Comparison of ENCODE assay signal across 31 cellular contexts in genomic region chr4:158004101-158004500, GRCh38.
"Had no signal": no experiment of that assay in that cellular context is flagged by ENCODE, and none has a peak within 500 bp of the region (broad histone marks: within the 10 kb centered on the region; RNA-seq: fewer than 3 reads in every experiment).

No MANE protein-coding gene starts in this region.

- H3K9me3 ChIP-seq: adrenal gland, heart left ventricle, lower lobe of right lung, stomach, tibial artery had no signal

- H3K4me3 ChIP-seq: adrenal gland, cardiac muscle cell, coronary artery, heart left ventricle, lower lobe of right lung, stomach, tibial artery had no signal

- H3K27me3 ChIP-seq: adrenal gland, cardiac muscle cell, heart left ventricle, stomach, tibial artery had no signal

- H3K36me3 Mint-ChIP-seq: activated naive CD8-positive, alpha-beta T cell; brain; stimulated activated naive B cell treated with anti-CD40 and anti-IgM and Interleukin-4, amounts not matched to agents 10 μg/mL and 1 μg/mL and 100 μg/mL, for 72 hours had no signal

- DNase-seq: activated CD4-positive, alpha-beta T cell treated with anti-CD3 and anti-CD28 coated beads for 48 hours; activated CD4-positive, alpha-beta T cell treated with anti-CD3 and anti-CD28 coated beads, Interleukin-2, amount 50 U/mL, for 48 hours; activated CD8-positive, alpha-beta memory T cell treated with anti-CD3 and anti-CD28 coated beads for 24 hours; activated effector memory CD4-positive, alpha-beta T cell treated with Interleukin-2 at 50 U/mL for 16 hours; activated naive CD4-positive, alpha-beta T cell treated with Interleukin-2 at 50 U/mL for 16 hours; adrenal gland; aorta; effector memory CD8-positive, alpha-beta T cell; foreskin fibroblast; heart left ventricle; kidney glomerular epithelial cell; lower lobe of right lung; mesenchymal stem cell; nephron progenitor cell; stimulated activated CD4-positive, alpha-beta T cell treated with anti-CD3 and anti-CD28 coated beads, Interleukin-15, amount 100 ng/mL, for 24 hours; stimulated activated CD4-positive, alpha-beta T cell treated with anti-CD3 and anti-CD28 coated beads, Interleukin-2, amount 100 ng/mL, for 24 hours; stimulated activated naive B cell treated with anti-CD40 and anti-IgM and Interleukin-4, amounts not matched to agents 10 μg/mL and 1 μg/mL and 100 μg/mL, for 72 hours; stomach; SW 1271; T-helper 9 cell; tibial artery had no signal

- H3K4me3 Mint-ChIP-seq: activated naive CD8-positive, alpha-beta T cell; brain; effector memory CD8-positive, alpha-beta T cell; nephron progenitor cell; stimulated activated naive B cell treated with anti-CD40 and anti-IgM and Interleukin-4, amounts not matched to agents 10 μg/mL and 1 μg/mL and 100 μg/mL, for 72 hours; T-helper 1 cell treated with Interleukin-12 subunit alpha and Interleukin-12 subunit beta and Interleukin-4 antibody, amounts not matched to agents 30 μg/mL and 1 μg/mL, for 36 hours had no signal

- H3K9me3 Mint-ChIP-seq: brain; nephron progenitor cell; stimulated activated naive B cell treated with anti-CD40 and anti-IgM and Interleukin-4, amounts not matched to agents 10 μg/mL and 1 μg/mL and 100 μg/mL, for 72 hours; T-helper 1 cell treated with Interleukin-12 subunit alpha and Interleukin-12 subunit beta and Interleukin-4 antibody, amounts not matched to agents 30 μg/mL and 1 μg/mL, for 36 hours had no signal

- ATAC-seq: activated CD4-positive, CD25-positive, alpha-beta regulatory T cell treated with anti-CD3 and anti-CD28 coated beads, Interleukin-2, amount 50 U/mL, for 24 hours; effector memory CD8-positive, alpha-beta T cell; esophagus mucosa; heart left ventricle; left lobe of liver; lower lobe of right lung; sciatic nerve; stimulated activated naive B cell treated with anti-CD40 and anti-IgM and Interleukin-4, amounts not matched to agents 10 μg/mL and 1 μg/mL and 100 μg/mL, for 72 hours had no signal

- H3K4me1 Mint-ChIP-seq: stimulated activated naive B cell treated with anti-CD40 and anti-IgM and Interleukin-4, amounts not matched to agents 10 μg/mL and 1 μg/mL and 100 μg/mL, for 72 hours had no signal

- H3K36me3 ChIP-seq: adrenal gland, cardiac muscle cell, heart left ventricle, lower lobe of right lung, stomach, tibial artery had no signal

- H3K27ac ChIP-seq: adrenal gland, cardiac muscle cell, coronary artery, lower lobe of right lung, stomach, tibial artery, VCaP had no signal

- H3K27ac Mint-ChIP-seq: activated naive CD8-positive, alpha-beta T cell; effector memory CD8-positive, alpha-beta T cell; nephron progenitor cell; stimulated activated naive B cell treated with anti-CD40 and anti-IgM and Interleukin-4, amounts not matched to agents 10 μg/mL and 1 μg/mL and 100 μg/mL, for 72 hours; T-helper 1 cell treated with Interleukin-12 subunit alpha and Interleukin-12 subunit beta and Interleukin-4 antibody, amounts not matched to agents 30 μg/mL and 1 μg/mL, for 36 hours had no signal

- H3K27me3 Mint-ChIP-seq: activated naive CD8-positive, alpha-beta T cell; brain; effector memory CD8-positive, alpha-beta T cell; stimulated activated naive B cell treated with anti-CD40 and anti-IgM and Interleukin-4, amounts not matched to agents 10 μg/mL and 1 μg/mL and 100 μg/mL, for 72 hours had no signal
